ENCODE assay signal across 8 cellular contexts in the genomic region with DNA sequence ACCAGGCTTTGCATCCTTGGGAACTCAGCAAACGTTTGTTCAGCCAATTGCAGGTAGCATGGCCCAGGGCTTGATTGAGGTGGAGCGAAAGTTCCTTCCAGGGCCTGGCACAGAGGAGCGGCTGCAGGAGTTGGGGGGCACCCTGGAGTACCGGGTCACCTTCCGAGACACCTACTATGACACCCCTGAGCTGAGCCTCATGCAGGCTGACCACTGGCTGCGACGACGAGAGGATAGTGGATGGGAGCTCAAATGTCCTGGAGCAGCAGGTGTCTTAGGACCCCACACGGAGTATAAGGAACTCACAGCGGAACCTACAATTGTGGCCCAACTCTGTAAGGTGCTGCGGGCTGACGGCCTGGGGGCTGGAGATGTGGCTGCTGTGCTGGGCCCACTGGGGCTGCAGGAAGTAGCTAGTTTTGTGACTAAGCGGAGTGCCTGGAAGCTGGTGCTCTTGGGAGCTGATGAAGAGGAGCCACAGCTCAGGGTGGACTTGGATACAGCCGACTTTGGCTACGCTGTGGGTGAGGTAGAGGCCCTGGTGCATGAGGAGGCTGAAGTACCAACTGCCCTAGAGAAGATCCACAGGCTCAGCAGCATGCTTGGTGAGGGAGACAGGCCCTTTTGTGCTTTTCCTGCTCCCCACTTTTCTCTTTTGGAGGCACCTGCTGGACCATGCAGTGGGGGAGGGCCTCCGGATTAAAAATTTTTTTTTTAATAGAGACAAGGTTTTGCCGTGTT. TPM values are rescaled to one million over a fixed set of nuclear protein-coding genes. Genes with fewer than 3 reads are reported as not detected.
DNase-seq lines count a peak whose midpoint lies in the region; ATAC-seq, FAIRE-seq and TF ChIP-seq lines count a peak whose summit lies in the region.

No MANE protein-coding gene starts in this region.

- H4K20me1 ChIP-seq in HepG2 (ENCODE audit: insufficient read depth, low read length), result no peaks in the 10 kb centered on the region

- peak overlapping the region; percentile 58 to 93 (median 82) for H3K4me3 ChIP-seq in heart right ventricle
- peak overlapping the region; percentile 83 to 97 (median 84) for H3K4me3 ChIP-seq in HepG2 (replicated peaks in 1 of 3; ENCODE audit: insufficient read depth in 1 of 3, low read depth in 2 of 3, low read length in 3 of 3)

- DNase-seq in heart right ventricle, result no peak
- DNase-seq in left cardiac atrium, result no peak
- no peak for DNase-seq in activated naive CD8-positive, alpha-beta T cell treated with anti-CD3 and anti-CD28 coated beads, Interleukin-2, amount 10 ng/mL, durations not matched to agents 7 days and 5 days
- DNase-seq in HepG2 (ENCODE audit: low spot score), result no peak
- no peak for DNase-seq in type B pancreatic cell (ENCODE audit: extremely low spot score, unreplicated experiment)
- no peak for DNase-seq in stimulated activated CD4-positive, alpha-beta T cell treated with anti-CD3 and anti-CD28 coated beads, Interleukin-12 subunit alpha, Interleukin-12 subunit beta, amount 100 ng/mL, for 4 hours
- no peak for DNase-seq in 8988T
- DNase-seq in stimulated activated CD4-positive, alpha-beta T cell treated with anti-CD3 and anti-CD28 coated beads, Interleukin-2, amount 100 ng/mL, for 24 hours, result no peak

- H3K4me1 Mint-ChIP-seq in activated naive CD8-positive, alpha-beta T cell treated with anti-CD3 and anti-CD28 coated beads, Interleukin-2, amount 10 ng/mL, durations not matched to agents 7 days and 5 days, result peaks cover 32% of the 10 kb centered on the region
- peaks cover 26% of the 10 kb centered on the region for H3K4me1 Mint-ChIP-seq in type B pancreatic cell (ENCODE audit: unreplicated experiment)

- H3K9ac ChIP-seq in HepG2 (ENCODE audit: insufficient read depth, low read depth, low read length), result peak overlapping the region; percentile 92

- no peaks in the 10 kb centered on the region for H3K27me3 Mint-ChIP-seq in activated naive CD8-positive, alpha-beta T cell treated with anti-CD3 and anti-CD28 coated beads, Interleukin-2, amount 10 ng/mL, durations not matched to agents 7 days and 5 days
- H3K27me3 Mint-ChIP-seq in type B pancreatic cell, result no peaks in the 10 kb centered on the region

- 56 to 57% methylated on average over 17 of the region's 17 CpGs for WGBS in heart right ventricle, 2 donors
- 60% methylated on average over 17 of the region's 17 CpGs for WGBS in HepG2 (ENCODE audit: low lambda C conversion rate)

- no peak for TF ChIP-seq RAD21 in HepG2 (CRISPR knock-in tag; IDR thresholded peaks at IDR 0.05)

- peaks cover 14% of the 10 kb centered on the region for H3K36me3 Mint-ChIP-seq in activated naive CD8-positive, alpha-beta T cell treated with anti-CD3 and anti-CD28 coated beads, Interleukin-2, amount 10 ng/mL, durations not matched to agents 7 days and 5 days
- H3K36me3 Mint-ChIP-seq in type B pancreatic cell, result no peaks in the 10 kb centered on the region

- peak overlapping the region; percentile 98 for H3K4me2 ChIP-seq in HepG2 (ENCODE audit: low read depth, low read length)

- H3K27ac ChIP-seq in heart right ventricle (peak overlapping the region; percentile 93 to 100 (median 97)), HepG2 (ENCODE audit: extremely low read length, insufficient read depth, low read length) (peak overlapping the region; percentile 89)

- no peak for FAIRE-seq in HepG2 (lab: Jason Lieb, UNC)

- TF ChIP-seq CTCF in heart right ventricle (IDR thresholded peaks at IDR 0.05) (no peak), HepG2 (CRISPR knock-in tag; IDR thresholded peaks at IDR 0.05) (no peak), type B pancreatic cell (conservative IDR thresholded peaks at IDR 0.05) (no peak)

- peak overlapping the region; percentile 95 for H3K4me3 Mint-ChIP-seq in activated naive CD8-positive, alpha-beta T cell treated with anti-CD3 and anti-CD28 coated beads, Interleukin-2, amount 10 ng/mL, durations not matched to agents 7 days and 5 days
- H3K4me3 Mint-ChIP-seq in type B pancreatic cell, result peak overlapping the region; percentile 95

- intact Hi-C loops in heart right ventricle (cut with DNase I) (loop anchor here in 4 of 10 donors (5.0 to 10.0 kb wide), 2 partner anchors 232 to 235 kb away; a partner anchor contains a TSS), left cardiac atrium (cut with DNase I) (loop anchor here in 1 of 2 donors (5.0 kb wide), 1 partner anchor 445 kb away; no protein-coding TSS in a partner anchor), HepG2 (cut with micrococcal nuclease; ENCODE audit: unreplicated experiment) (loop anchor here (2.0 to 5.0 kb wide), 2 partner anchors 234 to 290 kb away; no protein-coding TSS in a partner anchor)

- H2AFZ ChIP-seq in HepG2 (ENCODE audit: low read length), result peak overlapping the region; percentile 10

- H3K36me3 ChIP-seq in heart right ventricle (peaks cover 0 to 37% (median 0%) of the 10 kb centered on the region in 9 donors), HepG2 (replicated peaks in 1 of 2; ENCODE audit: control insufficient read depth in 1 of 2, insufficient read depth in 2 of 2, low read length in 2 of 2) (peaks cover 27 to 29% of the 10 kb centered on the region in 2 experiments)

- no peak for TF ChIP-seq EP300 in HepG2 (IDR thresholded peaks at IDR 0.05; ENCODE audit: low read depth in 2 of 2, low read length in 2 of 2)
- TF ChIP-seq EP300 in HepG2 (CRISPR knock-in tag; IDR thresholded peaks at IDR 0.05; ENCODE audit: borderline replicate concordance), result no peak

- CTCF ChIA-PET in HepG2 (lab: Yijun Ruan, JAX; ENCODE audit: low intra/inter-chr PET ratio, low total read pairs), result interaction anchor here (10.9 kb wide), 1 partner anchor 76 kb away, joined by 275 read pairs; no protein-coding TSS in a partner anchor

- peaks cover 5 to 32% (median 24%) of the 10 kb centered on the region in 9 donors for H3K4me1 ChIP-seq in heart right ventricle
- peaks cover 59% of the 10 kb centered on the region for H3K4me1 ChIP-seq in HepG2 (ENCODE audit: insufficient read depth, low read length)

- no peaks in the 10 kb centered on the region for H3K9me3 Mint-ChIP-seq in activated naive CD8-positive, alpha-beta T cell treated with anti-CD3 and anti-CD28 coated beads, Interleukin-2, amount 10 ng/mL, durations not matched to agents 7 days and 5 days
- H3K9me3 Mint-ChIP-seq in type B pancreatic cell, result no peaks in the 10 kb centered on the region

- no peak for TF ChIP-seq POLR2A in HepG2 (IDR thresholded peaks at IDR 0.05; ENCODE audit: insufficient read depth in 1 of 2, low read depth in 2 of 2, low read length in 2 of 2)

- ATAC-seq in heart right ventricle (peak in 3 of 8 donors; percentile 1 to 2 (median 1)), left cardiac atrium (no peak), HepG2 (peak; percentile 0)
- no peak for ATAC-seq in activated naive CD8-positive, alpha-beta T cell treated with anti-CD3 and anti-CD28 coated beads, Interleukin-2, amount 10 ng/mL, durations not matched to agents 7 days and 5 days (ENCODE audit: low read depth)

- H3K79me2 ChIP-seq in HepG2 (ENCODE audit: insufficient read depth, low read length), result peaks cover 9% of the 10 kb centered on the region

- POLR2A ChIA-PET in activated naive CD8-positive, alpha-beta T cell treated with anti-CD3 and anti-CD28 coated beads, Interleukin-2, amount 10 ng/mL, durations not matched to agents 7 days and 5 days (lab: Charles Lee), result interaction anchor here (0.5 to 2.4 kb wide), 4 partner anchors 10 to 791 kb away, joined by 3 to 15 read pairs (median 4); a partner anchor contains a TSS
- POLR2A ChIA-PET in HepG2 (lab: Yijun Ruan, JAX), result interaction anchor here (1.0 to 7.6 kb wide), 11 partner anchors 10 to 539 kb away, joined by 3 to 113 read pairs (median 5); a partner anchor contains a TSS

- H3K9me3 ChIP-seq in heart right ventricle (no peaks in the 10 kb centered on the region), HepG2 (ENCODE audit: low read length) (no peaks in the 10 kb centered on the region)

- H3K27ac Mint-ChIP-seq in activated naive CD8-positive, alpha-beta T cell treated with anti-CD3 and anti-CD28 coated beads, Interleukin-2, amount 10 ng/mL, durations not matched to agents 7 days and 5 days, result peak overlapping the region; percentile 96
- peak overlapping the region; percentile 88 for H3K27ac Mint-ChIP-seq in type B pancreatic cell

- H3K27me3 ChIP-seq in heart right ventricle (no peaks in the 10 kb centered on the region), HepG2 (ENCODE audit: control insufficient read depth in 1 of 2, insufficient read depth in 2 of 2, low read length in 2 of 2) (no peaks in the 10 kb centered on the region; a peak in 1 of 5 replicates)

- in situ Hi-C loops in HepG2 (cut with HindIII; ENCODE audit: extremely low pct_ligation_motif_present, low pct_unique_long_range_greater_than_20kb), result loop anchor here (5.0 kb wide), 2 partner anchors 75 to 235 kb away; a partner anchor contains a TSS

- TSS peak; percentile 77 for BruUV-seq in HepG2 (replicated peaks; lab: Mats Ljungman, UMichigan)

RNA-seq across cellular contexts. Expression of a gene that starts 0.8 kb away (rescaled TPM):
- 10 to 100 TPM; 15.8 to 27.9 (median 18.0) TPM for total RNA-seq in heart right ventricle
- polyA plus RNA-seq in heart right ventricle, result 10 to 100 TPM in 1 of 2 donors, 1 to 10 TPM in 1; 8.7 to 20.8 TPM
- 10 to 100 TPM; 17.3 to 18.9 TPM for total RNA-seq in left cardiac atrium
- total RNA-seq in activated naive CD8-positive, alpha-beta T cell treated with anti-CD3 and anti-CD28 coated beads, Interleukin-2, amount 10 ng/mL, durations not matched to agents 7 days and 5 days, result 10 to 100 TPM; 14.2 to 19.2 TPM
- 7.1 and 7.4 TPM in 2 replicates for total RNA-seq in HepG2 (2016; rRNA removed; fragmentation: Illumina TruSeq; extraction: Trizol)
- total RNA-seq in HepG2 (2016; cell fraction: cytosol; rRNA removed; fragmentation: Illumina TruSeq; extraction: Trizol; ENCODE audit: low read depth), result 6.0 and 6.1 TPM in 2 replicates
- total RNA-seq in HepG2 (2016; cell fraction: insoluble cytoplasmic fraction; rRNA removed; fragmentation: Illumina TruSeq; extraction: Trizol), result 7.7 and 8.0 TPM in 2 replicates
- 12.8 and 13.3 TPM in 2 replicates for total RNA-seq in HepG2 (2016; cell fraction: membrane; rRNA removed; fragmentation: Illumina TruSeq; extraction: Trizol)
- 5.8 and 5.9 TPM in 2 replicates for total RNA-seq in HepG2 (2016; cell fraction: nucleus; rRNA removed; fragmentation: Illumina TruSeq; extraction: Trizol)
- 8.2 and 8.7 TPM in 2 replicates for polyA plus RNA-seq in HepG2 (2011; rRNA removed)
- polyA plus RNA-seq in HepG2 (2011; cell fraction: cytosol; rRNA removed), result 3.6 and 5.0 TPM in 2 replicates
- polyA plus RNA-seq in HepG2 (2011; cell fraction: nucleus; rRNA removed), result 11.3 and 17.7 TPM in 2 replicates
- polyA plus RNA-seq in HepG2 (2012), result 3.9 and 4.2 TPM in 2 replicates
- 14.5 and 18.4 TPM in 2 replicates for polyA plus RNA-seq in HepG2 (2016; cell fraction: cytosol; fragmentation: Illumina TruSeq; extraction: Trizol; ENCODE audit: low read depth)
- 11.7 and 13.4 TPM in 2 replicates for polyA plus RNA-seq in HepG2 (2016; cell fraction: insoluble cytoplasmic fraction; fragmentation: Illumina TruSeq; extraction: Trizol; ENCODE audit: low read depth)
- 18.6 and 20.0 TPM in 2 replicates for polyA plus RNA-seq in HepG2 (2016; cell fraction: membrane; fragmentation: Illumina TruSeq; extraction: Trizol; ENCODE audit: low read depth)
- polyA plus RNA-seq in HepG2 (2016; cell fraction: nucleus; fragmentation: Illumina TruSeq; extraction: Trizol; ENCODE audit: insufficient read depth, low read depth), result 11.0 and 11.3 TPM in 2 replicates
- polyA minus RNA-seq in HepG2 (2011; rRNA and poly(A)+ RNA removed; ENCODE audit: low replicate concordance), result 10.0 and 22.9 TPM in 2 replicates
- polyA minus RNA-seq in HepG2 (2011; cell fraction: cytosol; rRNA and poly(A)+ RNA removed), result 2.5 and 3.6 TPM in 2 replicates
- polyA minus RNA-seq in HepG2 (2011; cell fraction: nucleus; rRNA and poly(A)+ RNA removed), result 6.8 and 7.2 TPM in 2 replicates
- 14.3 and 16.4 TPM in 2 replicates for total RNA-seq in type B pancreatic cell (ENCODE audit: low replicate concordance)

RNA-seq across cellular contexts. Expression of a gene that starts 5.3 kb away (rescaled TPM):
- total RNA-seq in heart right ventricle (1 to 10 TPM in 5 of 10 donors, under 1 TPM in 5; 0.57 to 1.9 (median 1.1) TPM), left cardiac atrium (1 to 10 TPM in 1 of 2 donors, under 1 TPM in 1; 0.89 to 1.3 TPM), HepG2 (2016; rRNA removed; fragmentation: Illumina TruSeq; extraction: Trizol) (0.44 and 0.49 TPM in 2 replicates), type B pancreatic cell (ENCODE audit: low replicate concordance) (5.6 and 11.1 TPM in 2 replicates)
- polyA plus RNA-seq in heart right ventricle (1 to 10 TPM in 1 of 2 donors, under 1 TPM in 1; 0.25 to 1.0 TPM), HepG2 (2011; rRNA removed) (0.17 and 0.24 TPM in 2 replicates)
- total RNA-seq in activated naive CD8-positive, alpha-beta T cell treated with anti-CD3 and anti-CD28 coated beads, Interleukin-2, amount 10 ng/mL, durations not matched to agents 7 days and 5 days, result 1 to 10 TPM in 1 of 2 experiments, under 1 TPM in 1; 0.75 to 1.4 TPM
- 0.81 and 0.88 TPM in 2 replicates for total RNA-seq in HepG2 (2016; cell fraction: cytosol; rRNA removed; fragmentation: Illumina TruSeq; extraction: Trizol; ENCODE audit: low read depth)
- 0.39 and 0.40 TPM in 2 replicates for total RNA-seq in HepG2 (2016; cell fraction: insoluble cytoplasmic fraction; rRNA removed; fragmentation: Illumina TruSeq; extraction: Trizol)
- 0.49 and 0.62 TPM in 2 replicates for total RNA-seq in HepG2 (2016; cell fraction: membrane; rRNA removed; fragmentation: Illumina TruSeq; extraction: Trizol)
- total RNA-seq in HepG2 (2016; cell fraction: nucleus; rRNA removed; fragmentation: Illumina TruSeq; extraction: Trizol), result 0.78 and 1.1 TPM in 2 replicates
- polyA plus RNA-seq in HepG2 (2011; cell fraction: cytosol; rRNA removed), result 0.04 and 0.22 TPM in 2 replicates
- polyA plus RNA-seq in HepG2 (2011; cell fraction: nucleus; rRNA removed), result 1.2 and 1.4 TPM in 2 replicates
- polyA plus RNA-seq in HepG2 (2012), result 0.92 and 0.93 TPM in 2 replicates
- 0.29 TPM in 2 replicates for polyA plus RNA-seq in HepG2 (2016; cell fraction: cytosol; fragmentation: Illumina TruSeq; extraction: Trizol; ENCODE audit: low read depth)
- polyA plus RNA-seq in HepG2 (2016; cell fraction: insoluble cytoplasmic fraction; fragmentation: Illumina TruSeq; extraction: Trizol; ENCODE audit: low read depth), result 0.53 and 0.73 TPM in 2 replicates
- polyA plus RNA-seq in HepG2 (2016; cell fraction: membrane; fragmentation: Illumina TruSeq; extraction: Trizol; ENCODE audit: low read depth), result 0.19 and 0.22 TPM in 2 replicates
- polyA plus RNA-seq in HepG2 (2016; cell fraction: nucleus; fragmentation: Illumina TruSeq; extraction: Trizol; ENCODE audit: insufficient read depth, low read depth), result 0.79 and 1.2 TPM in 2 replicates
- 0.21 and 1.7 TPM in 2 replicates for polyA minus RNA-seq in HepG2 (2011; rRNA and poly(A)+ RNA removed; ENCODE audit: low replicate concordance)
- 0.26 and 1.6 TPM in 2 replicates for polyA minus RNA-seq in HepG2 (2011; cell fraction: cytosol; rRNA and poly(A)+ RNA removed)
- 1.7 and 2.2 TPM in 2 replicates for polyA minus RNA-seq in HepG2 (2011; cell fraction: nucleus; rRNA and poly(A)+ RNA removed)

RNA-seq across cellular contexts. Expression of a gene that starts 10.7 kb away (rescaled TPM):
- total RNA-seq in heart right ventricle, result 10 to 100 TPM in 5 of 10 donors, 1 to 10 TPM in 5; 6.6 to 19.9 (median 9.9) TPM
- polyA plus RNA-seq in heart right ventricle, result 10 to 100 TPM; 10.4 to 58.5 TPM
- total RNA-seq in left cardiac atrium, result 10 to 100 TPM; 16.5 to 32.3 TPM
- 100 to 1,000 TPM; 335 to 389 TPM for total RNA-seq in activated naive CD8-positive, alpha-beta T cell treated with anti-CD3 and anti-CD28 coated beads, Interleukin-2, amount 10 ng/mL, durations not matched to agents 7 days and 5 days
- total RNA-seq in HepG2 (2016; rRNA removed; fragmentation: Illumina TruSeq; extraction: Trizol), result 39.4 and 96.9 TPM in 2 replicates
- total RNA-seq in HepG2 (2016; cell fraction: cytosol; rRNA removed; fragmentation: Illumina TruSeq; extraction: Trizol; ENCODE audit: low read depth), result 27.1 and 29.2 TPM in 2 replicates
- 43.1 and 100 TPM in 2 replicates for total RNA-seq in HepG2 (2016; cell fraction: insoluble cytoplasmic fraction; rRNA removed; fragmentation: Illumina TruSeq; extraction: Trizol)
- 15.6 and 15.9 TPM in 2 replicates for total RNA-seq in HepG2 (2016; cell fraction: membrane; rRNA removed; fragmentation: Illumina TruSeq; extraction: Trizol)
- total RNA-seq in HepG2 (2016; cell fraction: nucleus; rRNA removed; fragmentation: Illumina TruSeq; extraction: Trizol), result 143 and 149 TPM in 2 replicates
- 611 and 685 TPM in 2 replicates for polyA plus RNA-seq in HepG2 (2011; rRNA removed)
- 118 and 170 TPM in 2 replicates for polyA plus RNA-seq in HepG2 (2011; cell fraction: cytosol; rRNA removed)
- polyA plus RNA-seq in HepG2 (2011; cell fraction: nucleus; rRNA removed), result 4,733 and 5,679 TPM in 2 replicates
- 202 and 318 TPM in 2 replicates for polyA plus RNA-seq in HepG2 (2012)
- 12.6 and 13.8 TPM in 2 replicates for polyA plus RNA-seq in HepG2 (2016; cell fraction: cytosol; fragmentation: Illumina TruSeq; extraction: Trizol; ENCODE audit: low read depth)
- polyA plus RNA-seq in HepG2 (2016; cell fraction: insoluble cytoplasmic fraction; fragmentation: Illumina TruSeq; extraction: Trizol; ENCODE audit: low read depth), result 49.4 and 63.1 TPM in 2 replicates
- 18.9 and 19.4 TPM in 2 replicates for polyA plus RNA-seq in HepG2 (2016; cell fraction: membrane; fragmentation: Illumina TruSeq; extraction: Trizol; ENCODE audit: low read depth)
- 559 and 594 TPM in 2 replicates for polyA plus RNA-seq in HepG2 (2016; cell fraction: nucleus; fragmentation: Illumina TruSeq; extraction: Trizol; ENCODE audit: insufficient read depth, low read depth)
- 166 and 365 TPM in 2 replicates for polyA minus RNA-seq in HepG2 (2011; rRNA and poly(A)+ RNA removed; ENCODE audit: low replicate concordance)
- polyA minus RNA-seq in HepG2 (2011; cell fraction: cytosol; rRNA and poly(A)+ RNA removed), result 55.5 and 58.2 TPM in 2 replicates
- polyA minus RNA-seq in HepG2 (2011; cell fraction: nucleus; rRNA and poly(A)+ RNA removed), result 527 and 596 TPM in 2 replicates
- 156 and 170 TPM in 2 replicates for total RNA-seq in type B pancreatic cell (ENCODE audit: low replicate concordance)

RNA-seq across cellular contexts. Expression of a gene that starts 21.7 kb away (rescaled TPM):
- under 1 TPM in 9 of 10 donors, not detected in 1; 0.06 to 0.38 (median 0.15) TPM for total RNA-seq in heart right ventricle
- under 1 TPM; 0.07 to 0.22 TPM for polyA plus RNA-seq in heart right ventricle
- total RNA-seq in left cardiac atrium, result under 1 TPM; 0.24 to 0.68 TPM
- not detected for total RNA-seq in activated naive CD8-positive, alpha-beta T cell treated with anti-CD3 and anti-CD28 coated beads, Interleukin-2, amount 10 ng/mL, durations not matched to agents 7 days and 5 days
- total RNA-seq in HepG2 (2016; rRNA removed; fragmentation: Illumina TruSeq; extraction: Trizol), result 0.14 and 0.22 TPM in 2 replicates
- total RNA-seq in HepG2 (2016; cell fraction: cytosol; rRNA removed; fragmentation: Illumina TruSeq; extraction: Trizol; ENCODE audit: low read depth), result 0.10 TPM in 1 of 2 replicates, not detected in the other
- 0.13 and 0.15 TPM in 2 replicates for total RNA-seq in HepG2 (2016; cell fraction: insoluble cytoplasmic fraction; rRNA removed; fragmentation: Illumina TruSeq; extraction: Trizol)
- total RNA-seq in HepG2 (2016; cell fraction: membrane; rRNA removed; fragmentation: Illumina TruSeq; extraction: Trizol), result 0.10 and 0.22 TPM in 2 replicates
- total RNA-seq in HepG2 (2016; cell fraction: nucleus; rRNA removed; fragmentation: Illumina TruSeq; extraction: Trizol), result 0.12 and 0.44 TPM in 2 replicates
- 0.08 and 0.16 TPM in 2 replicates for polyA plus RNA-seq in HepG2 (2011; rRNA removed)
- 0.15 and 0.18 TPM in 2 replicates for polyA plus RNA-seq in HepG2 (2011; cell fraction: cytosol; rRNA removed)
- polyA plus RNA-seq in HepG2 (2011; cell fraction: nucleus; rRNA removed), result 1.1 TPM in 2 replicates
- polyA plus RNA-seq in HepG2 (2012), result 0.16 and 0.54 TPM in 2 replicates
- 0.05 and 0.10 TPM in 2 replicates for polyA plus RNA-seq in HepG2 (2016; cell fraction: cytosol; fragmentation: Illumina TruSeq; extraction: Trizol; ENCODE audit: low read depth)
- polyA plus RNA-seq in HepG2 (2016; cell fraction: insoluble cytoplasmic fraction; fragmentation: Illumina TruSeq; extraction: Trizol; ENCODE audit: low read depth), result 0.22 and 0.33 TPM in 2 replicates
- 0.10 and 0.17 TPM in 2 replicates for polyA plus RNA-seq in HepG2 (2016; cell fraction: membrane; fragmentation: Illumina TruSeq; extraction: Trizol; ENCODE audit: low read depth)
- polyA plus RNA-seq in HepG2 (2016; cell fraction: nucleus; fragmentation: Illumina TruSeq; extraction: Trizol; ENCODE audit: insufficient read depth, low read depth), result 0.42 and 0.55 TPM in 2 replicates
- polyA minus RNA-seq in HepG2 (2011; rRNA and poly(A)+ RNA removed; ENCODE audit: low replicate concordance), result 0.18 TPM in 1 of 2 replicates, not detected in the other
- polyA minus RNA-seq in HepG2 (2011; cell fraction: cytosol; rRNA and poly(A)+ RNA removed), result 0.35 TPM in 1 of 2 replicates, not detected in the other
- 0.13 and 0.25 TPM in 2 replicates for polyA minus RNA-seq in HepG2 (2011; cell fraction: nucleus; rRNA and poly(A)+ RNA removed)
- total RNA-seq in type B pancreatic cell (ENCODE audit: low replicate concordance), result 0.33 and 8.3 TPM in 2 replicates
